In the genomic region with DNA sequence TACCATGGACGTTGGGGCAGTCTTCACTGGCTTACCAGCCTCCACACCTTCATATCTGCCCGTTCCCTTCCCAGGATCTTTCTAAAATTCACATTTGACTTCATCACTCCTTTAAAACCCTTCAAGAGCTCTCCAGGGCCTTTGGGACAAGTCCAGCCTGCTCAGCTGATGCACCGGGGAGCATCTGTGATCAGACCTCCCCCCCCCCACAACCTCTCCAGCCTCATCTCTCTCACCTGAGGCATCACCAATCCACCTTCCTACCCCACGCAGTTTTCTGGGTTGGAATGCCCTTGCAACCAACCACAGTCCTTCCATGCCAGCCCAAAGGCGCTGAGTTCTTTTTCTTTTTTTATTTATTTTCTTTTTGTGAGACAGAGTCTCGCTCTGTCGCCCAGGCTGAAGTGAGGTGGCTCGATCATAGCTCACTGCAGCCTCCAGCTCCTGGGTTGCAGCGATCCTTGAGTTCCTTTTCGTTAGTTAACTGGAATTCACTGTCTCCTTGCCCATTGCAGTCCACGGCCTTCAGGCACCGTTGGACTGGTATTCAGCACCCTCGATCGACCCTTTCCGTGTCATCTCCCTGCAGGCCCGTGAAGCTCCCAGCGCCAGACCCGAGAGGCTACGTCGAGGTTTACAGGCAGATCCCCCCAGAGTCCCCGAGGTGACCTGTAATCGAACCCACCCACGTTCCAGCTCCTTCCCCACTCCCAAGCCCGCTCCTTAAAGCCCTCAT, we compare ENCODE assay signal across 1 cellular context.
TF ChIP-seq lines count a peak whose summit lies in the region.

No MANE protein-coding gene starts in this region.

TF ChIP-seq in K562, 482 proteins besides CTCF, POLR2A, EP300 and RAD21 (continued from another document):
- TF ChIP-seq DNMT1 (IDR thresholded peaks at IDR 0.05) (0 out of 2 replicates have a peak, but pooled peaks have one; percentile 25), NR2F6 (CRISPR knock-in tag; IDR thresholded peaks at IDR 0.05) (no peak), SRSF1 (IDR thresholded peaks at IDR 0.05; ENCODE audit: low read depth, low read length) (no peak), RBM15 (IDR thresholded peaks at IDR 0.05; ENCODE audit: insufficient read depth, low read length) (no peak), SMARCE1 (IDR thresholded peaks at IDR 0.05) (peak; percentile 49; the same call in 1 of the 2 replicates), MYC (IDR thresholded peaks at IDR 0.05; ENCODE audit: low read depth, low read length) (no peak), MYC (CRISPR knock-in tag; IDR thresholded peaks at IDR 0.05; ENCODE audit: borderline replicate concordance, low read depth) (peak; percentile 71; the same call in 1 of the 2 replicates), RFX5 (IDR thresholded peaks at IDR 0.05; ENCODE audit: low read depth, low read length) (no peak), GATA2 (CRISPR knock-in tag; IDR thresholded peaks at IDR 0.05) (peak; percentile 54; the same call in 1 of the 2 replicates), YBX1 (IDR thresholded peaks at IDR 0.05) (no peak), ZC3H11A (IDR thresholded peaks at IDR 0.05; ENCODE audit: low read depth, low read length) (no peak), SIRT6 (IDR thresholded peaks at IDR 0.05; ENCODE audit: low read depth, low read length) (no peak), CBX8 (IDR thresholded peaks at IDR 0.05; ENCODE audit: borderline replicate concordance, extremely low read depth, low read depth, low read length, poor library complexity, severe bottlenecking) (no peak), CTBP1 (IDR thresholded peaks at IDR 0.05; ENCODE audit: borderline replicate concordance) (no peak), XRCC3 (IDR thresholded peaks at IDR 0.05) (no peak), ZFP30 (CRISPR knock-in tag; IDR thresholded peaks at IDR 0.05; ENCODE audit: borderline replicate concordance) (no peak), TFAM (CRISPR knock-in tag; conservative IDR thresholded peaks at IDR 0.05) (no peak), TAF1 (IDR thresholded peaks at IDR 0.05; ENCODE audit: control insufficient read depth, extremely low read depth, insufficient read depth, low read length, severe bottlenecking) (no peak), ZSCAN29 (IDR thresholded peaks at IDR 0.05) (0 out of 2 replicates have a peak, but pooled peaks have one; percentile 30), HLTF (IDR thresholded peaks at IDR 0.05) (no peak; the same call in 1 of the 2 replicates), MIER1 (IDR thresholded peaks at IDR 0.05; ENCODE audit: low read depth) (0 out of 2 replicates have a peak, but pooled peaks have one; percentile 72), NR2C2 (CRISPR knock-in tag; IDR thresholded peaks at IDR 0.05) (no peak), NR2C2 (tag; IDR thresholded peaks at IDR 0.05) (no peak), PTRF (tag; IDR thresholded peaks at IDR 0.05) (no peak), BRD9 (IDR thresholded peaks at IDR 0.05; ENCODE audit: low read depth, partially characterized antibody) (no peak), CC2D1A (IDR thresholded peaks at IDR 0.05) (peak; percentile 20; the same call in 1 of the 2 replicates)
- TF ChIP-seq, protein P1, sequence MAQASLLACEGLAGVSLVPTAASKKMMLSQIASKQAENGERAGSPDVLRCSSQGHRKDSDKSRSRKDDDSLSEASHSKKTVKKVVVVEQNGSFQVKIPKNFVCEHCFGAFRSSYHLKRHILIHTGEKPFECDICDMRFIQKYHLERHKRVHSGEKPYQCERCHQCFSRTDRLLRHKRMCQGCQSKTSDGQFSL (CRISPR knock-in tag; IDR thresholded peaks at IDR 0.05) = no peak
- TF ChIP-seq, protein P1 (tag; IDR thresholded peaks at IDR 0.05) = peak in 1 of 2 experiments; percentile 61; a peak in 1 of 4 replicates
- TF ChIP-seq, protein P2, sequence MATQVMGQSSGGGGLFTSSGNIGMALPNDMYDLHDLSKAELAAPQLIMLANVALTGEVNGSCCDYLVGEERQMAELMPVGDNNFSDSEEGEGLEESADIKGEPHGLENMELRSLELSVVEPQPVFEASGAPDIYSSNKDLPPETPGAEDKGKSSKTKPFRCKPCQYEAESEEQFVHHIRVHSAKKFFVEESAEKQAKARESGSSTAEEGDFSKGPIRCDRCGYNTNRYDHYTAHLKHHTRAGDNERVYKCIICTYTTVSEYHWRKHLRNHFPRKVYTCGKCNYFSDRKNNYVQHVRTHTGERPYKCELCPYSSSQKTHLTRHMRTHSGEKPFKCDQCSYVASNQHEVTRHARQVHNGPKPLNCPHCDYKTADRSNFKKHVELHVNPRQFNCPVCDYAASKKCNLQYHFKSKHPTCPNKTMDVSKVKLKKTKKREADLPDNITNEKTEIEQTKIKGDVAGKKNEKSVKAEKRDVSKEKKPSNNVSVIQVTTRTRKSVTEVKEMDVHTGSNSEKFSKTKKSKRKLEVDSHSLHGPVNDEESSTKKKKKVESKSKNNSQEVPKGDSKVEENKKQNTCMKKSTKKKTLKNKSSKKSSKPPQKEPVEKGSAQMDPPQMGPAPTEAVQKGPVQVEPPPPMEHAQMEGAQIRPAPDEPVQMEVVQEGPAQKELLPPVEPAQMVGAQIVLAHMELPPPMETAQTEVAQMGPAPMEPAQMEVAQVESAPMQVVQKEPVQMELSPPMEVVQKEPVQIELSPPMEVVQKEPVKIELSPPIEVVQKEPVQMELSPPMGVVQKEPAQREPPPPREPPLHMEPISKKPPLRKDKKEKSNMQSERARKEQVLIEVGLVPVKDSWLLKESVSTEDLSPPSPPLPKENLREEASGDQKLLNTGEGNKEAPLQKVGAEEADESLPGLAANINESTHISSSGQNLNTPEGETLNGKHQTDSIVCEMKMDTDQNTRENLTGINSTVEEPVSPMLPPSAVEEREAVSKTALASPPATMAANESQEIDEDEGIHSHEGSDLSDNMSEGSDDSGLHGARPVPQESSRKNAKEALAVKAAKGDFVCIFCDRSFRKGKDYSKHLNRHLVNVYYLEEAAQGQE (CRISPR knock-in tag; IDR thresholded peaks at IDR 0.05; ENCODE audit: low read depth) = no peak
- TF ChIP-seq, protein P3, sequence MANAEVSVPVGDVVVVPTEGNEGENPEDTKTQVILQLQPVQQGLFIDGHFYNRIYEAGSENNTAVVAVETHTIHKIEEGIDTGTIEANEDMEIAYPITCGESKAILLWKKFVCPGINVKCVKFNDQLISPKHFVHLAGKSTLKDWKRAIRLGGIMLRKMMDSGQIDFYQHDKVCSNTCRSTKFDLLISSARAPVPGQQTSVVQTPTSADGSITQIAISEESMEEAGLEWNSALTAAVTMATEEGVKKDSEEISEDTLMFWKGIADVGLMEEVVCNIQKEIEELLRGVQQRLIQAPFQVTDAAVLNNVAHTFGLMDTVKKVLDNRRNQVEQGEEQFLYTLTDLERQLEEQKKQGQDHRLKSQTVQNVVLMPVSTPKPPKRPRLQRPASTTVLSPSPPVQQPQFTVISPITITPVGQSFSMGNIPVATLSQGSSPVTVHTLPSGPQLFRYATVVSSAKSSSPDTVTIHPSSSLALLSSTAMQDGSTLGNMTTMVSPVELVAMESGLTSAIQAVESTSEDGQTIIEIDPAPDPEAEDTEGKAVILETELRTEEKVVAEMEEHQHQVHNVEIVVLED (CRISPR knock-in tag; IDR thresholded peaks at IDR 0.05) = no peak
- TF ChIP-seq, protein P4, sequence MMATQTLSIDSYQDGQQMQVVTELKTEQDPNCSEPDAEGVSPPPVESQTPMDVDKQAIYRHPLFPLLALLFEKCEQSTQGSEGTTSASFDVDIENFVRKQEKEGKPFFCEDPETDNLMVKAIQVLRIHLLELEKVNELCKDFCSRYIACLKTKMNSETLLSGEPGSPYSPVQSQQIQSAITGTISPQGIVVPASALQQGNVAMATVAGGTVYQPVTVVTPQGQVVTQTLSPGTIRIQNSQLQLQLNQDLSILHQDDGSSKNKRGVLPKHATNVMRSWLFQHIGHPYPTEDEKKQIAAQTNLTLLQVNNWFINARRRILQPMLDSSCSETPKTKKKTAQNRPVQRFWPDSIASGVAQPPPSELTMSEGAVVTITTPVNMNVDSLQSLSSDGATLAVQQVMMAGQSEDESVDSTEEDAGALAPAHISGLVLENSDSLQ (IDR thresholded peaks at IDR 0.05) = no peak
- TF ChIP-seq, protein P5, sequence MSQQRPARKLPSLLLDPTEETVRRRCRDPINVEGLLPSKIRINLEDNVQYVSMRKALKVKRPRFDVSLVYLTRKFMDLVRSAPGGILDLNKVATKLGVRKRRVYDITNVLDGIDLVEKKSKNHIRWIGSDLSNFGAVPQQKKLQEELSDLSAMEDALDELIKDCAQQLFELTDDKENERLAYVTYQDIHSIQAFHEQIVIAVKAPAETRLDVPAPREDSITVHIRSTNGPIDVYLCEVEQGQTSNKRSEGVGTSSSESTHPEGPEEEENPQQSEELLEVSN (IDR thresholded peaks at IDR 0.05; ENCODE audit: borderline replicate concordance in 1 of 2, extremely low read depth in 1 of 2, insufficient read depth in 1 of 2, insufficient read length in 1 of 2, low read depth in 1 of 2, low read length in 1 of 2, poor library complexity in 1 of 2, severe bottlenecking in 1 of 2) = no peak
- TF ChIP-seq, protein P6, sequence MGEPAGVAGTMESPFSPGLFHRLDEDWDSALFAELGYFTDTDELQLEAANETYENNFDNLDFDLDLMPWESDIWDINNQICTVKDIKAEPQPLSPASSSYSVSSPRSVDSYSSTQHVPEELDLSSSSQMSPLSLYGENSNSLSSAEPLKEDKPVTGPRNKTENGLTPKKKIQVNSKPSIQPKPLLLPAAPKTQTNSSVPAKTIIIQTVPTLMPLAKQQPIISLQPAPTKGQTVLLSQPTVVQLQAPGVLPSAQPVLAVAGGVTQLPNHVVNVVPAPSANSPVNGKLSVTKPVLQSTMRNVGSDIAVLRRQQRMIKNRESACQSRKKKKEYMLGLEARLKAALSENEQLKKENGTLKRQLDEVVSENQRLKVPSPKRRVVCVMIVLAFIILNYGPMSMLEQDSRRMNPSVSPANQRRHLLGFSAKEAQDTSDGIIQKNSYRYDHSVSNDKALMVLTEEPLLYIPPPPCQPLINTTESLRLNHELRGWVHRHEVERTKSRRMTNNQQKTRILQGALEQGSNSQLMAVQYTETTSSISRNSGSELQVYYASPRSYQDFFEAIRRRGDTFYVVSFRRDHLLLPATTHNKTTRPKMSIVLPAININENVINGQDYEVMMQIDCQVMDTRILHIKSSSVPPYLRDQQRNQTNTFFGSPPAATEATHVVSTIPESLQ (CRISPR knock-in tag; IDR thresholded peaks at IDR 0.05) = no peak
- TF ChIP-seq, protein P7, sequence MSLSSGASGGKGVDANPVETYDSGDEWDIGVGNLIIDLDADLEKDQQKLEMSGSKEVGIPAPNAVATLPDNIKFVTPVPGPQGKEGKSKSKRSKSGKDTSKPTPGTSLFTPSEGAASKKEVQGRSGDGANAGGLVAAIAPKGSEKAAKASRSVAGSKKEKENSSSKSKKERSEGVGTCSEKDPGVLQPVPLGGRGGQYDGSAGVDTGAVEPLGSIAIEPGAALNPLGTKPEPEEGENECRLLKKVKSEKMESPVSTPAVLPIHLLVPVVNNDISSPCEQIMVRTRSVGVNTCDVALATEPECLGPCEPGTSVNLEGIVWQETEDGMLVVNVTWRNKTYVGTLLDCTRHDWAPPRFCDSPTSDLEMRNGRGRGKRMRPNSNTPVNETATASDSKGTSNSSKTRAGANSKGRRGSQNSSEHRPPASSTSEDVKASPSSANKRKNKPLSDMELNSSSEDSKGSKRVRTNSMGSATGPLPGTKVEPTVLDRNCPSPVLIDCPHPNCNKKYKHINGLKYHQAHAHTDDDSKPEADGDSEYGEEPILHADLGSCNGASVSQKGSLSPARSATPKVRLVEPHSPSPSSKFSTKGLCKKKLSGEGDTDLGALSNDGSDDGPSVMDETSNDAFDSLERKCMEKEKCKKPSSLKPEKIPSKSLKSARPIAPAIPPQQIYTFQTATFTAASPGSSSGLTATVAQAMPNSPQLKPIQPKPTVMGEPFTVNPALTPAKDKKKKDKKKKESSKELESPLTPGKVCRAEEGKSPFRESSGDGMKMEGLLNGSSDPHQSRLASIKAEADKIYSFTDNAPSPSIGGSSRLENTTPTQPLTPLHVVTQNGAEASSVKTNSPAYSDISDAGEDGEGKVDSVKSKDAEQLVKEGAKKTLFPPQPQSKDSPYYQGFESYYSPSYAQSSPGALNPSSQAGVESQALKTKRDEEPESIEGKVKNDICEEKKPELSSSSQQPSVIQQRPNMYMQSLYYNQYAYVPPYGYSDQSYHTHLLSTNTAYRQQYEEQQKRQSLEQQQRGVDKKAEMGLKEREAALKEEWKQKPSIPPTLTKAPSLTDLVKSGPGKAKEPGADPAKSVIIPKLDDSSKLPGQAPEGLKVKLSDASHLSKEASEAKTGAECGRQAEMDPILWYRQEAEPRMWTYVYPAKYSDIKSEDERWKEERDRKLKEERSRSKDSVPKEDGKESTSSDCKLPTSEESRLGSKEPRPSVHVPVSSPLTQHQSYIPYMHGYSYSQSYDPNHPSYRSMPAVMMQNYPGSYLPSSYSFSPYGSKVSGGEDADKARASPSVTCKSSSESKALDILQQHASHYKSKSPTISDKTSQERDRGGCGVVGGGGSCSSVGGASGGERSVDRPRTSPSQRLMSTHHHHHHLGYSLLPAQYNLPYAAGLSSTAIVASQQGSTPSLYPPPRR (CRISPR knock-in tag; IDR thresholded peaks at IDR 0.05; ENCODE audit: borderline replicate concordance) = no peak
- TF ChIP-seq, protein P8, sequence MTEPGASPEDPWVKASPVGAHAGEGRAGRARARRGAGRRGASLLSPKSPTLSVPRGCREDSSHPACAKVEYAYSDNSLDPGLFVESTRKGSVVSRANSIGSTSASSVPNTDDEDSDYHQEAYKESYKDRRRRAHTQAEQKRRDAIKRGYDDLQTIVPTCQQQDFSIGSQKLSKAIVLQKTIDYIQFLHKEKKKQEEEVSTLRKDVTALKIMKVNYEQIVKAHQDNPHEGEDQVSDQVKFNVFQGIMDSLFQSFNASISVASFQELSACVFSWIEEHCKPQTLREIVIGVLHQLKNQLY (CRISPR knock-in tag; conservative IDR thresholded peaks at IDR 0.05) = no peak
